In genomic region chr13:110629735-110630134, GRCh38 we compare ENCODE assay signal across 16 cellular contexts. TPM values are rescaled to one million over a fixed set of nuclear protein-coding genes. Genes with fewer than 3 reads are reported as not detected.
DNase-seq lines count a peak whose midpoint lies in the region; ATAC-seq and TF ChIP-seq lines count a peak whose summit lies in the region.
"Had no signal": no experiment of that assay in that cellular context is flagged by ENCODE, and none has a peak within 500 bp of the region (broad histone marks: within the 10 kb centered on the region; RNA-seq: fewer than 3 reads in every experiment).

No MANE protein-coding gene starts in this region.

- peaks cover 0 to 43% (median 27%) of the 10 kb centered on the region in 4 donors for H3K4me1 Mint-ChIP-seq in CD4-positive, CD25-positive, alpha-beta regulatory T cell
- H3K4me1 Mint-ChIP-seq in activated naive CD8-positive, alpha-beta T cell treated with anti-CD3 and anti-CD28 coated beads, Interleukin-2, amount 50 U/mL, for 24 hours: peaks cover 26% of the 10 kb centered on the region
- H3K4me1 Mint-ChIP-seq in mesothelial cell of epicardium: peaks cover 32% of the 10 kb centered on the region

- H3K9me3 ChIP-seq in CD4-positive, CD25-positive, alpha-beta regulatory T cell (ENCODE audit: control insufficient read depth in 2 of 2, low read length in 2 of 2): no peaks in the 10 kb centered on the region
- H3K9me3 ChIP-seq: suprapubic skin had no signal

- H3K27ac ChIP-seq in CD4-positive, CD25-positive, alpha-beta regulatory T cell (ENCODE audit: insufficient read depth, low read length, poor library complexity, severe bottlenecking): no peak overlapping the region
- H3K27ac ChIP-seq: KMS-11, parathyroid adenoma, suprapubic skin had no signal

- H3K36me3 ChIP-seq in CD4-positive, CD25-positive, alpha-beta regulatory T cell (ENCODE audit: control insufficient read depth, insufficient read depth, low read length): peaks cover 37% of the 10 kb centered on the region

- H3K27me3 ChIP-seq in CD4-positive, CD25-positive, alpha-beta regulatory T cell (ENCODE audit: control insufficient read depth, insufficient read depth, low read length): no peaks in the 10 kb centered on the region
- H3K27me3 ChIP-seq: suprapubic skin had no signal

- peaks cover 0 to 2% (median 0%) of the 10 kb centered on the region in 7 donors for H3K9me3 Mint-ChIP-seq in CD4-positive, CD25-positive, alpha-beta regulatory T cell
- H3K9me3 Mint-ChIP-seq in activated naive CD8-positive, alpha-beta T cell treated with anti-CD3 and anti-CD28 coated beads, Interleukin-2, amount 50 U/mL, for 24 hours: no peaks in the 10 kb centered on the region
- H3K9me3 Mint-ChIP-seq in mesothelial cell of epicardium: peaks cover 3% of the 10 kb centered on the region

- peak overlapping the region in 1 of 4 donors; percentile 23 for H3K4me3 Mint-ChIP-seq in CD4-positive, CD25-positive, alpha-beta regulatory T cell
- H3K4me3 Mint-ChIP-seq in activated naive CD8-positive, alpha-beta T cell treated with anti-CD3 and anti-CD28 coated beads, Interleukin-2, amount 50 U/mL, for 24 hours: no peak overlapping the region
- H3K4me3 Mint-ChIP-seq in mesothelial cell of epicardium: no peak overlapping the region

- peak in 1 of 2 donors; percentile 28 for ATAC-seq in CD4-positive, CD25-positive, alpha-beta regulatory T cell (ENCODE audit: low read depth in 2 of 2)
- ATAC-seq in activated naive CD8-positive, alpha-beta T cell treated with anti-CD3 and anti-CD28 coated beads, Interleukin-2, amount 50 U/mL, for 24 hours: peak; percentile 57
- no peak for ATAC-seq in GM19455 (IDR thresholded peaks at IDR 0.05; ENCODE audit: unreplicated experiment)

- H3K27ac Mint-ChIP-seq in CD4-positive, CD25-positive, alpha-beta regulatory T cell: peak overlapping the region; percentile 36 to 82 (median 48)
- peak overlapping the region; percentile 32 for H3K27ac Mint-ChIP-seq in activated naive CD8-positive, alpha-beta T cell treated with anti-CD3 and anti-CD28 coated beads, Interleukin-2, amount 50 U/mL, for 24 hours
- peak overlapping the region; percentile 24 for H3K27ac Mint-ChIP-seq in mesothelial cell of epicardium

- TF ChIP-seq CTCF in mesothelial cell of epicardium (IDR thresholded peaks at IDR 0.05; ENCODE audit: unreplicated experiment): no peak

- no peak overlapping the region for H3K4me3 ChIP-seq in CD4-positive, CD25-positive, alpha-beta regulatory T cell (ENCODE audit: low read depth, low read length)
- H3K4me3 ChIP-seq: suprapubic skin had no signal

- peaks cover 29% of the 10 kb centered on the region for H3K36me3 Mint-ChIP-seq in CD4-positive, CD25-positive, alpha-beta regulatory T cell
- H3K36me3 Mint-ChIP-seq in activated naive CD8-positive, alpha-beta T cell treated with anti-CD3 and anti-CD28 coated beads, Interleukin-2, amount 50 U/mL, for 24 hours (ENCODE audit: low read depth): peaks cover 16% of the 10 kb centered on the region
- H3K36me3 Mint-ChIP-seq in mesothelial cell of epicardium: peaks cover 15% of the 10 kb centered on the region

- no peaks in the 10 kb centered on the region for H3K27me3 Mint-ChIP-seq in CD4-positive, CD25-positive, alpha-beta regulatory T cell
- H3K27me3 Mint-ChIP-seq in activated naive CD8-positive, alpha-beta T cell treated with anti-CD3 and anti-CD28 coated beads, Interleukin-2, amount 50 U/mL, for 24 hours: no peaks in the 10 kb centered on the region
- H3K27me3 Mint-ChIP-seq in mesothelial cell of epicardium (ENCODE audit: low read depth): no peaks in the 10 kb centered on the region

- peak in 2 of 3 donors; percentile 9 to 40 for DNase-seq in CD4-positive, CD25-positive, alpha-beta regulatory T cell
- DNase-seq in NCI-H2029 (lab: John Stamatoyannopoulos, UW): peak; percentile 26
- no peak for DNase-seq in activated naive CD8-positive, alpha-beta T cell treated with anti-CD3 and anti-CD28 coated beads, Interleukin-2, amount 50 U/mL, for 24 hours
- no peak for DNase-seq in mesothelial cell of epicardium (ENCODE audit: low spot score in 2 of 2, unreplicated experiment in 2 of 2)
- DNase-seq in occipital lobe (lab: John Stamatoyannopoulos, UW): no peak
- DNase-seq in superior temporal gyrus (ENCODE audit: extremely low spot score): no peak
- DNase-seq in hippocampal formation (lab: John Stamatoyannopoulos, UW): no peak
- DNase-seq: activated CD4-positive, CD25-positive, alpha-beta regulatory T cell; activated T-cell treated with anti-CD3 and anti-CD28 coated beads, Interleukin-2, amount 50 U/mL, for 1 hour; erythroblast; kidney; NCI-H446 had no signal

- H3K4me1 ChIP-seq in CD4-positive, CD25-positive, alpha-beta regulatory T cell (ENCODE audit: control insufficient read depth, insufficient read depth, low read length, poor library complexity, severe bottlenecking): no peaks in the 10 kb centered on the region
- H3K4me1 ChIP-seq: parathyroid adenoma, suprapubic skin had no signal

RNA-seq across cellular contexts. Expression of gene NAXD, which starts 14.4 kb away (rescaled TPM):
- total RNA-seq in CD4-positive, CD25-positive, alpha-beta regulatory T cell: 20.8 TPM
- polyA plus RNA-seq in CD4-positive, CD25-positive, alpha-beta regulatory T cell: 10 to 100 TPM; 21.1 to 28.2 (median 24.8) TPM
- total RNA-seq in mesothelial cell of epicardium: 39.5 to 41.4 TPM (median 40.8 TPM) in 3 replicates
- total RNA-seq in occipital lobe: 27.5 TPM

Comparison
In these comparisons a context has a peak if more than half of its experiments do, and no peak if none do; other contexts are left out.
1. DNase-seq: peak in CD4-positive, CD25-positive, alpha-beta regulatory T cell (2 of 3) and NCI-H2029 (single experiment); none in activated naive CD8-positive, alpha-beta T cell treated with anti-CD3 and anti-CD28 coated beads, Interleukin-2, amount 50 U/mL, for 24 hours (single experiment), mesothelial cell of epicardium (0 of 2), occipital lobe (single experiment), superior temporal gyrus (single experiment) and hippocampal formation (0 of 2).
2. Peak in every context shown above with its lines, with median percentiles within 50 percentile points of each other: H3K27ac Mint-ChIP-seq.